2 cellular contexts compared by ENCODE assay signal in the genomic region with DNA sequence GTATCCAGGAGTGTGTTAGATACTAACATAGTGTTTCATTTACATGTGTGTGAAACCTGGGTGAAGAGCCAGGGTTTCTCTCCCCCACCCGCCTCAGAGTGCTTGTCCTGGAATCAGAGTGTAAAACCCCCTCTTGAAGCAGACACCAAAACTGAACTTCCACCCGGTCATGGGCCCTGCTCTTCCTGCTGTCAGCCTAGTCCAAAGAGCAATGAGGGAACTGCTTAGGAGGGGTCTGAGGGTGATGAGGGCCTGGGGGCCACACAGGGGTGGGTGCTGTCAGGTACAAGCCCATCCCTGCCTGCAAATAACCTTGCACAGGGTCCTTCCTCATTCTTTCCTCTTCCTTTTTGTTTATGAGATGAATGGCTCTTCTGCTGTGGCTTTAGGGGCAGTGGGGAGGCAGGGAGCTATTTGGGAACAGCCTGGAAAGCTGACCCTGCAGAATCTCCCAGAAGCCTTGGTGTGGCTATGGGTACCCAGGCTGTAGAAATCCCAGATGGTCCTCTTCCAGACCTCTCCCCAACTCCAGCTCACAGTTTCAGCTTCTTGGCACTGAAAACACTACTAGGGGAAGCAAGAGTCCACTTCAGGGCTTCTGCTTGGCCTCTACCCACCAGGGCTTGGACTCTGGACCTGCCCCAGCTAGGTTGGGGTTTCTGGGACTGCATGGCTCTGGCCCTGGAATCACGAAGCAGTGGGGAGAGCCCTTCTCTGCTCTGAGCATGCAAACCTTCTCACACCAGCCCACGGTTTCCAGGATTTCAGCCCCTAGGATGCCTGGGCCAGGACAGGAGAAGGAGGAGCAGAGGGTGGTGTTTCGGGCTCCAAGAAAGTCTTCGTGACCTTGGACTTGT.
A peak's percentile ranks its signal among the peaks of the same experiment; 100 is the strongest.
TF ChIP-seq lines count a peak whose summit lies in the region.

No MANE protein-coding gene starts in this region.

TF ChIP-seq in liver, 16 proteins besides CTCF, POLR2A, EP300 and RAD21:
- TF ChIP-seq, protein P1, sequence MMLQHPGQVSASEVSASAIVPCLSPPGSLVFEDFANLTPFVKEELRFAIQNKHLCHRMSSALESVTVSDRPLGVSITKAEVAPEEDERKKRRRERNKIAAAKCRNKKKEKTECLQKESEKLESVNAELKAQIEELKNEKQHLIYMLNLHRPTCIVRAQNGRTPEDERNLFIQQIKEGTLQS (IDR thresholded peaks at IDR 0.05), result no peak
- TF ChIP-seq, protein P2, sequence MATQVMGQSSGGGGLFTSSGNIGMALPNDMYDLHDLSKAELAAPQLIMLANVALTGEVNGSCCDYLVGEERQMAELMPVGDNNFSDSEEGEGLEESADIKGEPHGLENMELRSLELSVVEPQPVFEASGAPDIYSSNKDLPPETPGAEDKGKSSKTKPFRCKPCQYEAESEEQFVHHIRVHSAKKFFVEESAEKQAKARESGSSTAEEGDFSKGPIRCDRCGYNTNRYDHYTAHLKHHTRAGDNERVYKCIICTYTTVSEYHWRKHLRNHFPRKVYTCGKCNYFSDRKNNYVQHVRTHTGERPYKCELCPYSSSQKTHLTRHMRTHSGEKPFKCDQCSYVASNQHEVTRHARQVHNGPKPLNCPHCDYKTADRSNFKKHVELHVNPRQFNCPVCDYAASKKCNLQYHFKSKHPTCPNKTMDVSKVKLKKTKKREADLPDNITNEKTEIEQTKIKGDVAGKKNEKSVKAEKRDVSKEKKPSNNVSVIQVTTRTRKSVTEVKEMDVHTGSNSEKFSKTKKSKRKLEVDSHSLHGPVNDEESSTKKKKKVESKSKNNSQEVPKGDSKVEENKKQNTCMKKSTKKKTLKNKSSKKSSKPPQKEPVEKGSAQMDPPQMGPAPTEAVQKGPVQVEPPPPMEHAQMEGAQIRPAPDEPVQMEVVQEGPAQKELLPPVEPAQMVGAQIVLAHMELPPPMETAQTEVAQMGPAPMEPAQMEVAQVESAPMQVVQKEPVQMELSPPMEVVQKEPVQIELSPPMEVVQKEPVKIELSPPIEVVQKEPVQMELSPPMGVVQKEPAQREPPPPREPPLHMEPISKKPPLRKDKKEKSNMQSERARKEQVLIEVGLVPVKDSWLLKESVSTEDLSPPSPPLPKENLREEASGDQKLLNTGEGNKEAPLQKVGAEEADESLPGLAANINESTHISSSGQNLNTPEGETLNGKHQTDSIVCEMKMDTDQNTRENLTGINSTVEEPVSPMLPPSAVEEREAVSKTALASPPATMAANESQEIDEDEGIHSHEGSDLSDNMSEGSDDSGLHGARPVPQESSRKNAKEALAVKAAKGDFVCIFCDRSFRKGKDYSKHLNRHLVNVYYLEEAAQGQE (IDR thresholded peaks at IDR 0.05), result no peak
- no peak for TF ChIP-seq GABPA (IDR thresholded peaks at IDR 0.05 in 1 of 2, conservative IDR thresholded peaks at IDR 0.05 in 1 of 2)
- peak; percentile 26 for TF ChIP-seq SP1 (IDR thresholded peaks at IDR 0.05)
- no peak for TF ChIP-seq TAF1 (conservative IDR thresholded peaks at IDR 0.05)
- TF ChIP-seq FOXA2 (IDR thresholded peaks at IDR 0.05), result no peak
- TF ChIP-seq NR2F2 (IDR thresholded peaks at IDR 0.05), result no peak
- TF ChIP-seq RXRA (IDR thresholded peaks at IDR 0.05), result no peak
- TF ChIP-seq, protein P3, sequence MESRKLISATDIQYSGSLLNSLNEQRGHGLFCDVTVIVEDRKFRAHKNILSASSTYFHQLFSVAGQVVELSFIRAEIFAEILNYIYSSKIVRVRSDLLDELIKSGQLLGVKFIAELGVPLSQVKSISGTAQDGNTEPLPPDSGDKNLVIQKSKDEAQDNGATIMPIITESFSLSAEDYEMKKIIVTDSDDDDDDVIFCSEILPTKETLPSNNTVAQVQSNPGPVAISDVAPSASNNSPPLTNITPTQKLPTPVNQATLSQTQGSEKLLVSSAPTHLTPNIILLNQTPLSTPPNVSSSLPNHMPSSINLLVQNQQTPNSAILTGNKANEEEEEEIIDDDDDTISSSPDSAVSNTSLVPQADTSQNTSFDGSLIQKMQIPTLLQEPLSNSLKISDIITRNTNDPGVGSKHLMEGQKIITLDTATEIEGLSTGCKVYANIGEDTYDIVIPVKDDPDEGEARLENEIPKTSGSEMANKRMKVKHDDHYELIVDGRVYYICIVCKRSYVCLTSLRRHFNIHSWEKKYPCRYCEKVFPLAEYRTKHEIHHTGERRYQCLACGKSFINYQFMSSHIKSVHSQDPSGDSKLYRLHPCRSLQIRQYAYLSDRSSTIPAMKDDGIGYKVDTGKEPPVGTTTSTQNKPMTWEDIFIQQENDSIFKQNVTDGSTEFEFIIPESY (IDR thresholded peaks at IDR 0.05), result no peak
- no peak for TF ChIP-seq MAX (IDR thresholded peaks at IDR 0.05)
- TF ChIP-seq EGR1 (IDR thresholded peaks at IDR 0.05; ENCODE audit: low read depth in 2 of 2), result no peak
- no peak for TF ChIP-seq YY1 (IDR thresholded peaks at IDR 0.05)
- no peak for TF ChIP-seq JUND (IDR thresholded peaks at IDR 0.05)
- TF ChIP-seq HNF4A (conservative IDR thresholded peaks at IDR 0.05), result peak; percentile 38 to 81
- peak; percentile 36 for TF ChIP-seq HNF4G (IDR thresholded peaks at IDR 0.05)
- no peak for TF ChIP-seq FOXA1 (IDR thresholded peaks at IDR 0.05)

TF ChIP-seq in HEK293T, 16 proteins besides CTCF, POLR2A, EP300 and RAD21:
- TF ChIP-seq NFRKB (IDR thresholded peaks at IDR 0.05) (no peak), ARNT (IDR thresholded peaks at IDR 0.05) (no peak)
